23 cellular contexts compared by ENCODE assay signal in the genomic region with DNA sequence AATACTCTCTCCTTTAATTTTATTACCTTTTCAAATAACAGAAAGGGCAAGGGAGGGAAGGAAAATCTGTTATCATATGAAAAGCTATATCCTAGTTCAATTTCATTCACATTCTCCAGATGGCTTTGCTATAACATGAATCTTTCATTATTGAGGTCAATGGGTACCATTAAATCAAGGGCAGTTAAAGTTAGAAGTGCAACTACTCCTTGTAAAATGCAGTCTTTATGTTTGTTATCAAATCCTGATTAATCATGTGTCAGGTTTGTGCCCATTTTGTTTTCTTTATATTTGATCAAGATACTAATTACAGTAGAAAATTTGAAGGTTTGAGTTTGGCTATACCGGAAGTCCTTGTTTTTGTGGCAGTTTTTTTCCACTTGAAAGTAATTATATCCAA.
DNase-seq lines count a peak whose midpoint lies in the region; ATAC-seq and TF ChIP-seq lines count a peak whose summit lies in the region.
"Had no signal": no experiment of that assay in that cellular context is flagged by ENCODE, and none has a peak within 500 bp of the region (broad histone marks: within the 10 kb centered on the region; RNA-seq: fewer than 3 reads in every experiment).

No MANE protein-coding gene starts in this region.

- POLR2A ChIA-PET in HEK293 (lab: Yijun Ruan, JAX), result no interaction called here

- peak; percentile 89 for DNase-seq in left kidney (ENCODE audit: low read depth, low spot score)
- DNase-seq in AG20443 (ENCODE audit: low spot score), result no peak
- DNase-seq: BE2C; CD4-positive, alpha-beta memory T cell; CD4-positive, CD25-positive, alpha-beta regulatory T cell; CD8-positive, alpha-beta memory T cell; COR-L47; DMS 273 treated with DMSO at 0.1 percent for 48 hours; DMS153; DMS53; DMS79; DND-41; EL; GDM1 had no signal

- CTCF ChIA-PET in HEK293 (lab: Yijun Ruan, JAX), result no interaction called here

- H3K4me1 ChIP-seq in HEK293 (ENCODE audit: control insufficient read depth, insufficient read depth, low read length), result no peaks in the 10 kb centered on the region
- H3K4me1 ChIP-seq: A549, BE2C, BLaER1 had no signal

- ATAC-seq in HG03280 (IDR thresholded peaks at IDR 0.05; ENCODE audit: unreplicated experiment), result no peak
- ATAC-seq in HG02870 (IDR thresholded peaks at IDR 0.05; ENCODE audit: unreplicated experiment), result no peak
- ATAC-seq: A549, GM12878 had no signal

- no peaks in the 10 kb centered on the region for H3K36me3 ChIP-seq in HEK293 (ENCODE audit: control insufficient read depth in 2 of 2, insufficient read depth in 1 of 2, low read length in 2 of 2)
- H3K36me3 ChIP-seq: BE2C, BLaER1 had no signal

- H3K36me3 Mint-ChIP-seq in nephron (ENCODE audit: low read depth), result no peaks in the 10 kb centered on the region
- H3K36me3 Mint-ChIP-seq: CD14-positive monocyte; CD4-positive, alpha-beta memory T cell; CD4-positive, CD25-positive, alpha-beta regulatory T cell; CD8-positive, alpha-beta memory T cell had no signal

- H3K27ac Mint-ChIP-seq in nephron, result peak overlapping the region; percentile 66 to 92 (median 91)
- H3K27ac Mint-ChIP-seq: CD14-positive monocyte; CD4-positive, alpha-beta memory T cell; CD4-positive, CD25-positive, alpha-beta regulatory T cell; CD8-positive, alpha-beta memory T cell had no signal

- H3K4me1 Mint-ChIP-seq in nephron, result peaks cover 52% of the 10 kb centered on the region
- H3K4me1 Mint-ChIP-seq: CD14-positive monocyte; CD4-positive, alpha-beta memory T cell; CD4-positive, CD25-positive, alpha-beta regulatory T cell; CD8-positive, alpha-beta memory T cell had no signal

- H3K9me3 Mint-ChIP-seq in nephron, result no peaks in the 10 kb centered on the region

- H3K9me3 ChIP-seq in HEK293 (ENCODE audit: control insufficient read depth, insufficient read depth, low read depth, low read length), result no peaks in the 10 kb centered on the region; the same call in 1 of the 2 replicates
- H3K9me3 ChIP-seq: A549, BE2C, BLaER1 had no signal

- H3K4me3 Mint-ChIP-seq in nephron, result no peak overlapping the region
- H3K4me3 Mint-ChIP-seq: CD14-positive monocyte; CD4-positive, alpha-beta memory T cell; CD4-positive, CD25-positive, alpha-beta regulatory T cell; CD8-positive, alpha-beta memory T cell had no signal

- no peak overlapping the region for H3K27ac ChIP-seq in HEK293 (ENCODE audit: extremely low read depth, low read depth, low read length)
- H3K27ac ChIP-seq: 22Rv1, A549, BLaER1 had no signal

- H3K4me3 ChIP-seq in HEK293 (ENCODE audit: low read depth, low read length), result no peak overlapping the region
- H3K4me3 ChIP-seq: A549, BLaER1, GM12878 had no signal

- H3K27me3 Mint-ChIP-seq in nephron (ENCODE audit: low read depth), result no peaks in the 10 kb centered on the region
- H3K27me3 Mint-ChIP-seq: CD4-positive, alpha-beta memory T cell; CD4-positive, CD25-positive, alpha-beta regulatory T cell; CD8-positive, alpha-beta memory T cell had no signal

- TF ChIP-seq CTCF in HEK293 (tag by site-specific recombination; IDR thresholded peaks at IDR 0.05) (no peak), nephron (IDR thresholded peaks at IDR 0.05; ENCODE audit: unreplicated experiment in 3 of 3) (no peak)

TF ChIP-seq in HEK293, 187 proteins besides CTCF, POLR2A, EP300 and RAD21 (continues in another document):
- TF ChIP-seq ZNF16 (tag by site-specific recombination; IDR thresholded peaks at IDR 0.05; ENCODE audit: low read depth) (no peak), ZXDB (tag by site-specific recombination; IDR thresholded peaks at IDR 0.05) (0 out of 2 replicates have a peak, but pooled peaks have one; percentile 46), ZSCAN16 (tag by site-specific recombination; IDR thresholded peaks at IDR 0.05) (no peak), ZNF776 (tag by site-specific recombination; IDR thresholded peaks at IDR 0.05; ENCODE audit: borderline replicate concordance) (no peak), ZNF518A (tag by site-specific recombination; conservative IDR thresholded peaks at IDR 0.05; ENCODE audit: low read depth) (no peak), ZNF416 (tag by site-specific recombination; IDR thresholded peaks at IDR 0.05) (no peak), WT1 (tag by site-specific recombination; IDR thresholded peaks at IDR 0.05) (no peak), ZNF596 (tag by site-specific recombination; IDR thresholded peaks at IDR 0.05) (no peak), ZNF274 (IDR thresholded peaks at IDR 0.05; ENCODE audit: low read length) (no peak), ZNF274 (tag by site-specific recombination; IDR thresholded peaks at IDR 0.05; ENCODE audit: borderline replicate concordance) (no peak), ZNF335 (tag by site-specific recombination; conservative IDR thresholded peaks at IDR 0.05) (no peak), ZBTB1 (tag by site-specific recombination; IDR thresholded peaks at IDR 0.05) (no peak), ZNF707 (tag by site-specific recombination; IDR thresholded peaks at IDR 0.05) (no peak), ZNF571 (tag by site-specific recombination; IDR thresholded peaks at IDR 0.05) (no peak), SP2 (tag by site-specific recombination; IDR thresholded peaks at IDR 0.05) (no peak), ZNF398 (tag by site-specific recombination; IDR thresholded peaks at IDR 0.05) (no peak)
- TF ChIP-seq, protein P1, sequence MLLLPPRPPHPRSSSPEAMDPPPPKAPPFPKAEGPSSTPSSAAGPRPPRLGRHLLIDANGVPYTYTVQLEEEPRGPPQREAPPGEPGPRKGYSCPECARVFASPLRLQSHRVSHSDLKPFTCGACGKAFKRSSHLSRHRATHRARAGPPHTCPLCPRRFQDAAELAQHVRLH (tag by site-specific recombination; IDR thresholded peaks at IDR 0.05), result 0 out of 2 replicates have a peak, but pooled peaks have one; percentile 56
- TF ChIP-seq, protein P2, sequence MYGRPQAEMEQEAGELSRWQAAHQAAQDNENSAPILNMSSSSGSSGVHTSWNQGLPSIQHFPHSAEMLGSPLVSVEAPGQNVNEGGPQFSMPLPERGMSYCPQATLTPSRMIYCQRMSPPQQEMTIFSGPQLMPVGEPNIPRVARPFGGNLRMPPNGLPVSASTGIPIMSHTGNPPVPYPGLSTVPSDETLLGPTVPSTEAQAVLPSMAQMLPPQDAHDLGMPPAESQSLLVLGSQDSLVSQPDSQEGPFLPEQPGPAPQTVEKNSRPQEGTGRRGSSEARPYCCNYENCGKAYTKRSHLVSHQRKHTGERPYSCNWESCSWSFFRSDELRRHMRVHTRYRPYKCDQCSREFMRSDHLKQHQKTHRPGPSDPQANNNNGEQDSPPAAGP (tag by site-specific recombination; IDR thresholded peaks at IDR 0.05), result no peak
